9 cellular contexts compared by ENCODE assay signal in genomic region chr16:11224894-11225676, GRCh38. TPM values are rescaled to one million over a fixed set of nuclear protein-coding genes. Genes with fewer than 3 reads are reported as not detected.
DNase-seq lines count a peak whose midpoint lies in the region; ATAC-seq and TF ChIP-seq lines count a peak whose summit lies in the region.
"Had no signal": no experiment of that assay in that cellular context is flagged by ENCODE, and none has a peak within 500 bp of the region (broad histone marks: within the 10 kb centered on the region; RNA-seq: fewer than 3 reads in every experiment).

No MANE protein-coding gene starts in this region.

- peaks cover 1% of the 10 kb centered on the region for H3K36me3 Mint-ChIP-seq in T-helper 17 cell (ENCODE audit: low read depth)

- H3K27ac ChIP-seq in ascending aorta = peak overlapping the region; percentile 8 to 31

- peaks cover 0 to 7% of the 10 kb centered on the region in 2 donors for H3K4me1 ChIP-seq in ascending aorta

- H3K36me3 ChIP-seq in ascending aorta = no peaks in the 10 kb centered on the region

- intact Hi-C loops in ascending aorta (cut with DNase I) = no loop called here

- no peaks in the 10 kb centered on the region for H3K27me3 Mint-ChIP-seq in T-helper 17 cell

- peak overlapping the region; percentile 96 for H3K27ac Mint-ChIP-seq in T-helper 17 cell

- no peak for TF ChIP-seq CTCF in ascending aorta (IDR thresholded peaks at IDR 0.05)

- peaks cover 31% of the 10 kb centered on the region for H3K4me1 Mint-ChIP-seq in T-helper 17 cell

- peak overlapping the region; percentile 31 to 52 for H3K4me3 ChIP-seq in ascending aorta

- H3K9me3 ChIP-seq in T-helper 17 cell (ENCODE audit: control insufficient read depth, low read length, poor library complexity, severe bottlenecking) = no peaks in the 10 kb centered on the region
- no peaks in the 10 kb centered on the region for H3K9me3 ChIP-seq in ascending aorta

- DNase-seq in T-helper 17 cell (peak; percentile 62 to 67 (median 63)), ascending aorta (ENCODE audit: low spot score in 2 of 2) (peak in 1 of 2 donors; percentile 27), NCI-H774 (lab: John Stamatoyannopoulos, UW) (no peak), nucleus accumbens (lab: John Stamatoyannopoulos, UW) (no peak), NCI-H82 (lab: John Stamatoyannopoulos, UW) (no peak)
- DNase-seq in stimulated activated CD4-positive, alpha-beta T cell treated with anti-CD3 and anti-CD28 coated beads, Interleukin-12 subunit alpha, Interleukin-12 subunit beta, amount 100 ng/mL, for 4 hours = peak; percentile 85

- peak overlapping the region; percentile 86 for H3K4me3 Mint-ChIP-seq in T-helper 17 cell

- ATAC-seq in GM18511 (IDR thresholded peaks at IDR 0.05; ENCODE audit: unreplicated experiment) = peak; percentile 88
- peak; percentile 89 for ATAC-seq in HG02943 (IDR thresholded peaks at IDR 0.05; ENCODE audit: low read depth, unreplicated experiment)
- ATAC-seq in T-helper 17 cell = peak; percentile 85

- no peaks in the 10 kb centered on the region for H3K27me3 ChIP-seq in ascending aorta

RNA-seq across cellular contexts. Expression of gene SOCS1, which starts 30.9 kb away (rescaled TPM):
- total RNA-seq in T-helper 17 cell = 10 to 100 TPM; 42.1 to 49.5 TPM
- 1.8 TPM for total RNA-seq in ascending aorta

RNA-seq across cellular contexts. Expression of gene TNP2, which starts 44.0 kb away (rescaled TPM):
- total RNA-seq in T-helper 17 cell = not detected
- not detected for total RNA-seq in ascending aorta
- total RNA-seq: LHCN-M2 had no signal

RNA-seq across cellular contexts. Expression of gene PRM3, which starts 48.3 kb away (rescaled TPM):
- not detected for total RNA-seq in T-helper 17 cell
- total RNA-seq in ascending aorta = not detected
- total RNA-seq: LHCN-M2 had no signal

RNA-seq across cellular contexts. Expression of gene PRM2, which starts 51.2 kb away (rescaled TPM):
- total RNA-seq in T-helper 17 cell = not detected
- not detected for total RNA-seq in ascending aorta
- total RNA-seq: LHCN-M2 had no signal

RNA-seq across cellular contexts. Expression of gene PRM1, which starts 56.0 kb away (rescaled TPM):
- total RNA-seq in T-helper 17 cell (not detected), ascending aorta (not detected)
- total RNA-seq: LHCN-M2 had no signal

Comparison
In these comparisons a context has a peak if more than half of its experiments do, and no peak if none do; other contexts are left out.
1. DNase-seq: peak in T-helper 17 cell (3 of 3) and stimulated activated CD4-positive, alpha-beta T cell treated with anti-CD3 and anti-CD28 coated beads, Interleukin-12 subunit alpha, Interleukin-12 subunit beta, amount 100 ng/mL, for 4 hours (single experiment); none in NCI-H774 (single experiment), nucleus accumbens (0 of 56) and NCI-H82 (single experiment).
2. RNA of gene SOCS1, which starts 30.9 kb away (total RNA-seq): 42.1 to 49.5 TPM in T-helper 17 cell; 1.8 TPM in ascending aorta (single experiment); every median in the first group is over 10 times any median in the second.
3. Peak in every context shown above with its lines, with median percentiles within 50 percentile points of each other: ATAC-seq.